ENCODE assay signal across 24 cellular contexts in the genomic region with DNA sequence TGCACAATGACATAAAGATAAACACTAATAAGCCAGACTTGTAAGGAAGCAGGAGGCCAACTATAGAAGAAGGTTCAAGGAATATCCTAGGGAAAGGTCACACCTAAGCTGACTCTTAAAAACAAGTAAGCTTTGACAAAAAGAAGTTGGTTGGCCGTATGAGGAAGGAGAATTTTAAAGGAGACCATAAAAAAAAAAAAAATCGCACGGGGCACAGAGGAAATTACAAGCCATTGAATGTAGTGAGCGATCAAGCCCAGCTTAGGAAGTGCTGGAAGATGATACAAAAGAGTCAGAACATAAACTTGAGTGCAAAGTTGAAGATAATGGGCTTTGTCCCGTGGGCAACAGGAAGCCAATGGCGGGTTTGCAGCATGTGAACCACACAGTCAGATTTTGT.
"Had no signal": no experiment of that assay in that cellular context is flagged by ENCODE, and none has a peak within 500 bp of the region (broad histone marks: within the 10 kb centered on the region; RNA-seq: fewer than 3 reads in every experiment).

No MANE protein-coding gene starts in this region.

- H3K9me3 ChIP-seq: colonic mucosa, esophagus squamous epithelium, gastroesophageal sphincter, left ventricle myocardium inferior, lower lobe of right lung, neutrophil, psoas muscle, sigmoid colon, testis, tibial nerve had no signal

- H3K27ac ChIP-seq: colonic mucosa, esophagus squamous epithelium, gastroesophageal sphincter, left ventricle myocardium inferior, lower lobe of right lung, neutrophil, psoas muscle, sigmoid colon, skin epidermis, testis, tibial nerve had no signal

- DNase-seq: colonic mucosa; dermis blood vessel endothelial cell; esophagus squamous epithelium; foreskin fibroblast; glutamatergic neuron; immature natural killer cell; left ventricle myocardium inferior; lower lobe of right lung; psoas muscle; retina; sigmoid colon; stimulated activated CD4-positive, alpha-beta T cell treated with anti-CD3 and anti-CD28 coated beads, Interleukin-2, amount 100 ng/mL, for 24 hours; stimulated activated CD4-positive, alpha-beta T cell treated with anti-CD3 and anti-CD28 coated beads, Interleukin-4, amount 100 ng/mL, for 4 hours; stimulated activated naive B cell treated with anti-CD40 and anti-IgM and Interleukin-4, amounts not matched to agents 10 μg/mL and 1 μg/mL and 100 μg/mL, for 72 hours; stimulated activated naive CD8-positive, alpha-beta T cell treated with anti-CD3 and anti-CD28 coated beads, Interleukin-15, amount 100 ng/mL, for 72 hours; testis had no signal

- H3K36me3 ChIP-seq: colonic mucosa, esophagus squamous epithelium, gastroesophageal sphincter, left ventricle myocardium inferior, lower lobe of right lung, neutrophil, sigmoid colon, tibial nerve had no signal

- FAIRE-seq: keratinocyte had no signal

- H3K4me3 ChIP-seq: colonic mucosa, esophagus squamous epithelium, gastroesophageal sphincter, left ventricle myocardium inferior, lower lobe of right lung, psoas muscle, sigmoid colon, skin epidermis, testis, tibial nerve had no signal

- H3K36me3 Mint-ChIP-seq: immature natural killer cell, memory B cell had no signal

- H3K4me3 Mint-ChIP-seq: immature natural killer cell; memory B cell; mesothelial cell of epicardium; nephron; stimulated activated naive B cell treated with anti-CD40 and anti-IgM and Interleukin-4, amounts not matched to agents 10 μg/mL and 1 μg/mL and 100 μg/mL, for 72 hours; stimulated activated naive CD8-positive, alpha-beta T cell treated with anti-CD3 and anti-CD28 coated beads, Interleukin-15, amount 100 ng/mL, for 72 hours had no signal

- H3K4me1 ChIP-seq: colonic mucosa, esophagus squamous epithelium, left ventricle myocardium inferior, psoas muscle, testis had no signal

- H3K27me3 ChIP-seq: colonic mucosa, esophagus squamous epithelium, gastroesophageal sphincter, neutrophil, sigmoid colon, testis, tibial nerve had no signal

- H3K4me1 Mint-ChIP-seq: immature natural killer cell, memory B cell had no signal

- ATAC-seq: gastroesophageal sphincter; lower lobe of right lung; psoas muscle; stimulated activated naive B cell treated with anti-CD40 and anti-IgM and Interleukin-4, amounts not matched to agents 10 μg/mL and 1 μg/mL and 100 μg/mL, for 72 hours; stimulated activated naive CD8-positive, alpha-beta T cell treated with anti-CD3 and anti-CD28 coated beads, Interleukin-15, amount 100 ng/mL, for 72 hours had no signal

- H3K27ac Mint-ChIP-seq: immature natural killer cell; memory B cell; mesothelial cell of epicardium; nephron; stimulated activated naive B cell treated with anti-CD40 and anti-IgM and Interleukin-4, amounts not matched to agents 10 μg/mL and 1 μg/mL and 100 μg/mL, for 72 hours; stimulated activated naive CD8-positive, alpha-beta T cell treated with anti-CD3 and anti-CD28 coated beads, Interleukin-15, amount 100 ng/mL, for 72 hours had no signal
